ENCODE assay signal across 8 cellular contexts in genomic region chr22:29765905-29766631, GRCh38. TPM values are rescaled to one million over a fixed set of nuclear protein-coding genes. Genes with fewer than 3 reads are reported as not detected.
A peak's percentile ranks its signal among the peaks of the same experiment; 100 is the strongest.
DNase-seq lines count a peak whose midpoint lies in the region; ATAC-seq and TF ChIP-seq lines count a peak whose summit lies in the region.

No MANE protein-coding gene starts in this region.

- TF ChIP-seq CTCF in PC-9 (conservative IDR thresholded peaks at IDR 0.05) (no peak), coronary artery (IDR thresholded peaks at IDR 0.05) (no peak), type B pancreatic cell (conservative IDR thresholded peaks at IDR 0.05) (no peak)

- no peaks in the 10 kb centered on the region for H3K9me3 ChIP-seq in PC-9 (ENCODE audit: insufficient read depth, low read depth)
- no peaks in the 10 kb centered on the region for H3K9me3 ChIP-seq in muscle layer of duodenum (ENCODE audit: control insufficient read depth in 1 of 2, low read length in 2 of 2)

- CTCF ChIA-PET in PC-9 (lab: Charles Lee), result interaction anchor here (1.3 kb wide), 1 partner anchor 16 kb away, joined by 3 read pairs; no protein-coding TSS in a partner anchor

- H3K4me3 Mint-ChIP-seq in type B pancreatic cell, result peak overlapping the region; percentile 100

- H2AFZ ChIP-seq in PC-9, result peak overlapping the region; percentile 89

- peak overlapping the region; percentile 96 for H3K27ac Mint-ChIP-seq in type B pancreatic cell

- BruUV-seq in PC-9 (replicated peaks; lab: Mats Ljungman, UMichigan), result TSS peak; percentile 62

- peaks cover 31% of the 10 kb centered on the region for H3K4me1 ChIP-seq in PC-9 (replicated peaks; ENCODE audit: insufficient read depth)
- H3K4me1 ChIP-seq in muscle layer of duodenum (ENCODE audit: control insufficient read depth in 1 of 2, insufficient read depth in 2 of 2, low read length in 2 of 2), result peaks cover 9 to 31% of the 10 kb centered on the region in 2 donors

- intact Hi-C loops in PC-9 (cut with micrococcal nuclease; ENCODE audit: unreplicated experiment), result loop anchor here (2.0 to 10.0 kb wide), 3 partner anchors 33 to 141 kb away; no protein-coding TSS in a partner anchor

- H4K20me1 ChIP-seq in PC-9 (ENCODE audit: insufficient read depth), result no peaks in the 10 kb centered on the region

- no peaks in the 10 kb centered on the region for H3K27me3 ChIP-seq in PC-9 (ENCODE audit: insufficient read depth, low read depth)
- no peaks in the 10 kb centered on the region for H3K27me3 ChIP-seq in muscle layer of duodenum (ENCODE audit: low read depth, low read length)

- peaks cover 14% of the 10 kb centered on the region for H3K4me1 Mint-ChIP-seq in type B pancreatic cell (ENCODE audit: unreplicated experiment)

- peak overlapping the region; percentile 93 for H3K4me3 ChIP-seq in PC-9
- peak overlapping the region; percentile 98 for H3K4me3 ChIP-seq in coronary artery
- H3K4me3 ChIP-seq in muscle layer of duodenum (ENCODE audit: low read depth in 1 of 2, low read length in 2 of 2), result peak overlapping the region; percentile 99 to 100

- POLR2A ChIA-PET in PC-9 (lab: Charles Lee; ENCODE audit: unreplicated experiment), result interaction anchor here (0.5 to 0.7 kb wide), 2 partner anchors 65 to 522 kb away, joined by 3 to 5 read pairs; no protein-coding TSS in a partner anchor

- peaks cover 56% of the 10 kb centered on the region for H3K79me2 ChIP-seq in PC-9 (ENCODE audit: low read depth)

- DNase-seq in PC-9, result no peak
- no peak for DNase-seq in coronary artery (ENCODE audit: low spot score)
- DNase-seq in type B pancreatic cell (ENCODE audit: extremely low spot score, unreplicated experiment), result no peak
- DNase-seq in cerebellum (ENCODE audit: low spot score), result no peak
- DNase-seq in DMS153 treated with DMSO at 0.1 percent for 48 hours (lab: John Stamatoyannopoulos, UW; ENCODE audit: unreplicated experiment), result no peak

- peaks cover 23% of the 10 kb centered on the region; the same call in 1 of the 2 replicates for H3F3A ChIP-seq in PC-9 (ENCODE audit: insufficient read depth, low read depth)

- H3K27me3 Mint-ChIP-seq in type B pancreatic cell, result no peaks in the 10 kb centered on the region

- H3K27ac ChIP-seq in PC-9 (peak overlapping the region; percentile 76), coronary artery (peak overlapping the region; percentile 88 to 92), muscle layer of duodenum (ENCODE audit: low read length) (peak overlapping the region; percentile 95)

- peak overlapping the region; percentile 95 for H3K4me2 ChIP-seq in PC-9

- no peaks in the 10 kb centered on the region for H3K9me2 ChIP-seq in PC-9 (ENCODE audit: insufficient read depth)

- ATAC-seq in GM18505 (IDR thresholded peaks at IDR 0.05; ENCODE audit: unreplicated experiment), result peak; percentile 19
- peak; percentile 6 for ATAC-seq in HG02642 (IDR thresholded peaks at IDR 0.05; ENCODE audit: poor library complexity, unreplicated experiment)

- no peak for TF ChIP-seq POLR2A in GM18505 (IDR thresholded peaks at IDR 0.05; ENCODE audit: borderline replicate concordance, extremely low read depth, insufficient read depth, insufficient read length)

- H3K36me3 Mint-ChIP-seq in type B pancreatic cell, result peaks cover 19% of the 10 kb centered on the region

- H3K9me3 Mint-ChIP-seq in type B pancreatic cell, result peaks cover 4% of the 10 kb centered on the region

- H3K36me3 ChIP-seq in PC-9 (ENCODE audit: low read depth) (peaks cover 18% of the 10 kb centered on the region; the same call in 1 of the 2 replicates), muscle layer of duodenum (ENCODE audit: control insufficient read depth in 1 of 2, insufficient read depth in 2 of 2, low read length in 2 of 2) (peaks cover 11 to 18% of the 10 kb centered on the region in 2 donors)

RNA-seq across cellular contexts. Expression of gene ZMAT5, which starts 0.7 kb away (rescaled TPM):
- total RNA-seq in PC-9 (2021), result 14.2 and 15.5 TPM in 2 replicates
- total RNA-seq in type B pancreatic cell (ENCODE audit: low replicate concordance), result 19.0 and 19.2 TPM in 2 replicates
- 9.3 TPM for total RNA-seq in cerebellum

RNA-seq across cellular contexts. Expression of gene UQCR10, which starts 1.1 kb away (rescaled TPM):
- total RNA-seq in PC-9 (2021), result 85.4 and 103 TPM in 2 replicates
- total RNA-seq in type B pancreatic cell (ENCODE audit: low replicate concordance), result 137 and 155 TPM in 2 replicates
- total RNA-seq in cerebellum, result 40.3 TPM

RNA-seq across cellular contexts. Expression of gene CABP7, which starts 46.3 kb away (rescaled TPM):
- total RNA-seq in PC-9 (2021) (0.11 TPM in 1 of 2 replicates, not detected in the other), type B pancreatic cell (ENCODE audit: low replicate concordance) (1.1 and 1.7 TPM in 2 replicates), cerebellum (12.5 TPM)
